ENCODE assay signal across 20 cellular contexts in genomic region chr4:112858751-112859150, GRCh38.
A peak's percentile ranks its signal among the peaks of the same experiment; 100 is the strongest.
DNase-seq lines count a peak whose midpoint lies in the region; ATAC-seq, FAIRE-seq and TF ChIP-seq lines count a peak whose summit lies in the region.
"Had no signal": no experiment of that assay in that cellular context is flagged by ENCODE, and none has a peak within 500 bp of the region (broad histone marks: within the 10 kb centered on the region; RNA-seq: fewer than 3 reads in every experiment).

No MANE protein-coding gene starts in this region.

- no peaks in the 10 kb centered on the region for H3K9me3 ChIP-seq in HUES48 (ENCODE audit: control insufficient read depth, insufficient read depth, low read length)

- no peaks in the 10 kb centered on the region for H3K36me3 ChIP-seq in HUES48 (ENCODE audit: control insufficient read depth, insufficient read depth, low read length)

- no peak overlapping the region for H3K9ac ChIP-seq in HUES48 (ENCODE audit: low read depth, low read length)

- no peak for TF ChIP-seq CTCF in neural crest cell (conservative IDR thresholded peaks at IDR 0.05)
- no peak for TF ChIP-seq CTCF in omental fat pad (IDR thresholded peaks at IDR 0.05)

- H3K27me3 Mint-ChIP-seq in neural crest cell (ENCODE audit: low read depth) = no peaks in the 10 kb centered on the region

- no peaks in the 10 kb centered on the region for H3K9me3 Mint-ChIP-seq in neural crest cell
- H3K9me3 Mint-ChIP-seq: H9 had no signal

- H3K27ac ChIP-seq in HUES48 (ENCODE audit: low read depth, low read length) (peak overlapping the region; percentile 83), caudate nucleus (ENCODE audit: low read depth, low read length) (peak overlapping the region; percentile 63), temporal lobe (ENCODE audit: low read depth, low read length) (peak overlapping the region; percentile 73)
- H3K27ac ChIP-seq: C4-2B, HL-60, PC-9 had no signal

- DNase-seq in caudate nucleus (lab: John Stamatoyannopoulos, UW) = no peak
- no peak for DNase-seq in neural crest cell (ENCODE audit: low read depth, low spot score)
- no peak for DNase-seq in H54 (ENCODE audit: insufficient read length, low spot score)
- no peak for DNase-seq in omental fat pad (ENCODE audit: low spot score)
- DNase-seq: H9, KG1, NCI-H1092, NCI-H1436, NCI-H187 treated with DMSO at 0.1 percent for 48 hours, NCI-H2107, PC-9 had no signal

- H3K4me1 Mint-ChIP-seq in neural crest cell = peaks cover 58% of the 10 kb centered on the region

- H3K4me3 Mint-ChIP-seq in neural crest cell = no peak overlapping the region
- H3K4me3 Mint-ChIP-seq: H9 had no signal

- no peak overlapping the region for H3K4me3 ChIP-seq in HUES48 (ENCODE audit: low read depth, low read length)
- H3K4me3 ChIP-seq: PC-9 had no signal

- H3K36me3 Mint-ChIP-seq in neural crest cell (ENCODE audit: low read depth) = no peaks in the 10 kb centered on the region

- TF ChIP-seq POLR2A in H54 (IDR thresholded peaks at IDR 0.05; ENCODE audit: low read depth, low read length) = no peak

- peaks cover 69% of the 10 kb centered on the region for H3K4me1 ChIP-seq in HUES48 (ENCODE audit: control insufficient read depth, insufficient read depth, low read length)

- ATAC-seq in GM19452 (IDR thresholded peaks at IDR 0.05; ENCODE audit: unreplicated experiment) (no peak), omental fat pad (ENCODE audit: low FRiP score) (no peak)

- FAIRE-seq in H54 (lab: Jason Lieb, UNC) = no peak
- FAIRE-seq: A204.1, G401.6, GM12892, GM18507 had no signal

- H3K27me3 ChIP-seq in HUES48 (ENCODE audit: control insufficient read depth, insufficient read depth, low read length) = no peaks in the 10 kb centered on the region

- H3K27ac Mint-ChIP-seq in neural crest cell (ENCODE audit: unreplicated experiment) = peak overlapping the region; percentile 32
